ENCODE assay signal across 20 cellular contexts in the genomic region with DNA sequence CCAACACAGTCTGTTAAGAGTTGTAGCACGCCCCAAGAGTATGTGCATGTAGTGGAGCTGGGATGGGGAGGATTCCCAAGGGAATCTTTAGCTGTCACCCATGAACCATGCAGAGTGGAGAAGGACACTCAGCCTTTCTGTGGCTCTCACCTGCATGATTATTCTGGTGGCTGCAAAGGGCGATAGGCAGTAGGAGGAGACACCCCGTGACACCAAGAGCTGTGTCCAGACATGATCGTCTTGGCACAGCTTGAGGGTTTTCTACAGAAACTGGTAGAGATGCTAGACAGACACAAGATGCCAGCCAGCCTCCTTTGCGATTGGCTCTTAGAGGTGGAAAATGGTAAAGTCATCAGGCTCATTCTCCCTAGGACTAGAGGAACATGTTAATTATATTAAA. TPM values are rescaled to one million over a fixed set of nuclear protein-coding genes. Genes with fewer than 3 reads are reported as not detected.
DNase-seq lines count a peak whose midpoint lies in the region; ATAC-seq and TF ChIP-seq lines count a peak whose summit lies in the region.
"Had no signal": no experiment of that assay in that cellular context is flagged by ENCODE, and none has a peak within 500 bp of the region (broad histone marks: within the 10 kb centered on the region; RNA-seq: fewer than 3 reads in every experiment).

No MANE protein-coding gene starts in this region.

- POLR2A ChIA-PET in Panc1 (lab: Charles Lee), result no interaction called here

- intact Hi-C loops in left cardiac atrium (cut with DNase I) (no loop called here), Panc1 (cut with micrococcal nuclease; ENCODE audit: unreplicated experiment) (no loop called here)

- in situ Hi-C loops in Panc1 (cut with HindIII; ENCODE audit: low pct_unique_long_range_greater_than_20kb, low sequenced_read_pairs), result no loop called here

- H3K9me3 ChIP-seq in right atrium auricular region, result no peaks in the 10 kb centered on the region
- H3K9me3 ChIP-seq in Panc1 (ENCODE audit: control insufficient read depth, insufficient read depth, low read depth, low read length), result no peaks in the 10 kb centered on the region
- H3K9me3 ChIP-seq: BE2C, SK-N-SH had no signal

- no peaks in the 10 kb centered on the region for H3K36me3 Mint-ChIP-seq in type B pancreatic cell
- H3K36me3 Mint-ChIP-seq: IgD-negative memory B cell had no signal

- TF ChIP-seq CTCF in right atrium auricular region (IDR thresholded peaks at IDR 0.05) (no peak), Panc1 (IDR thresholded peaks at IDR 0.05) (no peak), epithelial cell of esophagus (IDR thresholded peaks at IDR 0.05; ENCODE audit: insufficient read depth, low read depth, low read length, missing control alignments) (no peak), type B pancreatic cell (conservative IDR thresholded peaks at IDR 0.05) (no peak)

- H3K9me3 Mint-ChIP-seq in type B pancreatic cell, result no peaks in the 10 kb centered on the region
- H3K9me3 Mint-ChIP-seq: CD4-positive, alpha-beta memory T cell; IgD-negative memory B cell had no signal

- no peak overlapping the region for H3K4me3 Mint-ChIP-seq in type B pancreatic cell

- peak overlapping the region; percentile 73 for H3K27ac Mint-ChIP-seq in type B pancreatic cell
- H3K27ac Mint-ChIP-seq: IgD-negative memory B cell had no signal

- peaks cover 12% of the 10 kb centered on the region for H3K4me1 Mint-ChIP-seq in type B pancreatic cell (ENCODE audit: unreplicated experiment)

- DNase-seq in right atrium auricular region (ENCODE audit: low spot score) (peak; percentile 30), left cardiac atrium (no peak), Panc1 (ENCODE audit: low read depth, low spot score) (no peak), epithelial cell of esophagus (ENCODE audit: low read depth) (peak; percentile 77), type B pancreatic cell (ENCODE audit: extremely low spot score, unreplicated experiment) (no peak), NCI-H69 (lab: John Stamatoyannopoulos, UW) (no peak)
- DNase-seq: 8988T; BE2C; CD4-positive, alpha-beta memory T cell; DND-41; GOT3; NCI-H1105 treated with DMSO at 0.1 percent for 48 hours; NCI-H1694 treated with DMSO at 0.1 percent for 48 hours; NCI-H774; PC-9; SK-N-SH had no signal

- H3K4me3 ChIP-seq in right atrium auricular region (no peak overlapping the region), Panc1 (ENCODE audit: low read depth in 2 of 2, low read length in 2 of 2) (no peak overlapping the region), epithelial cell of esophagus (ENCODE audit: low read length) (no peak overlapping the region)
- H3K4me3 ChIP-seq: PC-9 had no signal

- CTCF ChIA-PET in Panc1 (lab: Charles Lee), result no interaction called here

- H3K4me1 ChIP-seq in right atrium auricular region (peaks cover 0 to 17% of the 10 kb centered on the region in 2 donors), Panc1 (ENCODE audit: control insufficient read depth, insufficient read depth, low read length) (peaks cover 3% of the 10 kb centered on the region; the same call in 1 of the 2 replicates)
- H3K4me1 ChIP-seq: BE2C had no signal

- TSS peak; percentile 80 for BruUV-seq in Panc1 (replicated peaks; lab: Mats Ljungman, UMichigan)

- H3K27me3 Mint-ChIP-seq in type B pancreatic cell, result no peaks in the 10 kb centered on the region
- H3K27me3 Mint-ChIP-seq: CD4-positive, alpha-beta memory T cell; IgD-negative memory B cell had no signal

- no peaks in the 10 kb centered on the region for H3K36me3 ChIP-seq in right atrium auricular region
- no peaks in the 10 kb centered on the region for H3K36me3 ChIP-seq in Panc1 (ENCODE audit: control insufficient read depth, insufficient read depth, low read length)

- H3K27me3 ChIP-seq in right atrium auricular region, result no peaks in the 10 kb centered on the region
- no peaks in the 10 kb centered on the region for H3K27me3 ChIP-seq in Panc1 (ENCODE audit: control insufficient read depth, insufficient read depth, low read length)
- H3K27me3 ChIP-seq: BE2C had no signal

- ATAC-seq in left cardiac atrium (no peak), Panc1 (no peak), GM18511 (IDR thresholded peaks at IDR 0.05; ENCODE audit: unreplicated experiment) (no peak), GM21825 (IDR thresholded peaks at IDR 0.05; ENCODE audit: unreplicated experiment) (no peak)
- ATAC-seq: Right ventricle myocardium inferior had no signal

- H3K27ac ChIP-seq in right atrium auricular region (no peak overlapping the region), Panc1 (ENCODE audit: low read length) (no peak overlapping the region)
- H3K27ac ChIP-seq: PC-9 had no signal

RNA-seq across cellular contexts. Expression of a gene that starts 3.1 kb away (rescaled TPM):
- 10 to 100 TPM; 27.0 to 32.0 TPM for total RNA-seq in right atrium auricular region
- 10 to 100 TPM; 38.8 to 41.1 TPM for total RNA-seq in left cardiac atrium
- 133 TPM for total RNA-seq in Panc1 (2021; ENCODE audit: unreplicated experiment)
- polyA plus RNA-seq in Panc1 (2012; ENCODE audit: insufficient read length), result 42.3 TPM
- 78.1 and 111 TPM in 2 replicates for total RNA-seq in type B pancreatic cell (ENCODE audit: low replicate concordance)

Comparison
In these comparisons a context has a peak if more than half of its experiments do, and no peak if none do; other contexts are left out.
1. DNase-seq: peak in right atrium auricular region (single experiment) and epithelial cell of esophagus (single experiment); none in left cardiac atrium (single experiment), Panc1 (single experiment), type B pancreatic cell (single experiment) and NCI-H69 (single experiment).